ENCODE assay signal across 9 cellular contexts in the genomic region with DNA sequence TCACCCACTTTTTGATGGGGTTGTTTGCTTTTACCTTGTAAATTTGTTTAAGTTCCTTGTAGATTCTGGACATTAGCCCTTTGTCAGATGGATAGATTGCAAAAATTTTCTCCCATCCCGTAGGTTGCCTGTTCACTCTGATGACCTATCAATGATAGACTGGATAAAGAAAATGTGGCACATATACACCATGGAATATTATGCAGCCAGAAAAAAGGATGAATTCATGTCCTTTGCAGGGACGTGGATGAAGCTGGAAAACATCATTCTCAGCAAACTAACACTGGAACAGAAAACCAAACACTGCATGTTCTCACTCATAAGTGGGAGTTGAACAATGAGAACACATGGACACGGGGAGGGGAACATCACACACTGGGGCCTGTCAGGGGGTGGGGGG. TPM values are rescaled to one million over a fixed set of nuclear protein-coding genes. Genes with fewer than 3 reads are reported as not detected.
"Had no signal": no experiment of that assay in that cellular context is flagged by ENCODE, and none has a peak within 500 bp of the region (broad histone marks: within the 10 kb centered on the region; RNA-seq: fewer than 3 reads in every experiment).

No MANE protein-coding gene starts in this region.

RNA-seq across cellular contexts. Expression of a gene that starts 44.8 kb away (rescaled TPM):
- total RNA-seq: OCI-LY7, PC-3, PC-9, Right ventricle myocardium inferior, Right ventricle myocardium superior, RPMI7951, SJCRH30, SJSA1, SK-MEL-5 had no signal

RNA-seq across cellular contexts. Expression of a gene that starts 58.0 kb away (rescaled TPM):
- total RNA-seq: RPMI7951, SK-MEL-5 had no signal
